10 cellular contexts compared by ENCODE assay signal in genomic region chr17:882827-883585, GRCh38.
A peak's percentile ranks its signal among the peaks of the same experiment; 100 is the strongest.
DNase-seq lines count a peak whose midpoint lies in the region; ATAC-seq, FAIRE-seq and TF ChIP-seq lines count a peak whose summit lies in the region.
"Had no signal": no experiment of that assay in that cellular context is flagged by ENCODE, and none has a peak within 500 bp of the region (broad histone marks: within the 10 kb centered on the region; RNA-seq: fewer than 3 reads in every experiment).

No MANE protein-coding gene starts in this region.

- H3K4me1 ChIP-seq in ACC112 (ENCODE audit: control insufficient read depth, insufficient read depth, low read length, unreplicated experiment) (peaks cover 33% of the 10 kb centered on the region), small intestine (ENCODE audit: control insufficient read depth in 2 of 2, insufficient read depth in 1 of 2, low read depth in 1 of 2, low read length in 1 of 2) (peaks cover 0 to 2% of the 10 kb centered on the region in 2 donors)

- H3K27me3 ChIP-seq in ACC112 (ENCODE audit: insufficient read depth, low read length): no peaks in the 10 kb centered on the region
- H3K27me3 ChIP-seq in small intestine (ENCODE audit: control insufficient read depth in 2 of 2, insufficient read depth in 2 of 2, low read length in 2 of 2): no peaks in the 10 kb centered on the region

- no peak for ATAC-seq in HG02759 (IDR thresholded peaks at IDR 0.05; ENCODE audit: unreplicated experiment)

- H3K36me3 ChIP-seq in ACC112 (ENCODE audit: insufficient read depth, low read length): no peaks in the 10 kb centered on the region
- no peaks in the 10 kb centered on the region for H3K36me3 ChIP-seq in small intestine (ENCODE audit: control insufficient read depth in 2 of 2, insufficient read depth in 2 of 2, low read length in 2 of 2)

- peak overlapping the region; percentile 54 for H3K4me3 Mint-ChIP-seq in nephron progenitor cell

- peaks cover 77% of the 10 kb centered on the region for H3K4me1 Mint-ChIP-seq in nephron progenitor cell

- peaks cover 47% of the 10 kb centered on the region for H3K36me3 Mint-ChIP-seq in nephron progenitor cell (ENCODE audit: low read depth)

- peak overlapping the region; percentile 99 for H3K27ac Mint-ChIP-seq in nephron progenitor cell

- no peak for FAIRE-seq in small intestine (lab: Jason Lieb, UNC)
- FAIRE-seq: endometrium had no signal

- peak; percentile 56 for DNase-seq in RPMI7951 (ENCODE audit: low read depth)
- DNase-seq in fibroblast of peridontal ligament (ENCODE audit: extremely low read depth): peak; percentile 67
- DNase-seq in nephron progenitor cell: peak; percentile 54
- no peak for DNase-seq in SW 1271 (lab: John Stamatoyannopoulos, UW)
- DNase-seq in small intestine: no peak
- no peak for DNase-seq in stimulated activated naive CD4-positive, alpha-beta T cell (lab: John Stamatoyannopoulos, UW)
- DNase-seq: stimulated activated CD4-positive, alpha-beta T cell treated with anti-CD3 and anti-CD28 coated beads, Interleukin-2, amount 100 ng/mL, for 48 hours had no signal

- peaks cover 14% of the 10 kb centered on the region for H3K9me3 Mint-ChIP-seq in nephron progenitor cell

- TF ChIP-seq CTCF in nephron progenitor cell (IDR thresholded peaks at IDR 0.05): no peak

- 58 to 76% (median 66%) methylated on average over 14 of the region's 14 CpGs for WGBS in small intestine, 3 donors

- H2AFZ ChIP-seq in ACC112 (ENCODE audit: low read length, unreplicated experiment): no peak overlapping the region

- H3K27me3 Mint-ChIP-seq in nephron progenitor cell (ENCODE audit: low read depth, poor library complexity): no peaks in the 10 kb centered on the region

- peaks cover 9% of the 10 kb centered on the region for H3K79me2 ChIP-seq in ACC112 (ENCODE audit: control insufficient read depth, insufficient read depth, low read length, unreplicated experiment)

- H3K27ac ChIP-seq in ACC112 (ENCODE audit: low read depth, low read length) (peak overlapping the region; percentile 70), small intestine (ENCODE audit: low read depth in 1 of 2, low read length in 1 of 2) (peak overlapping the region in 1 of 2 donors; percentile 69)

- peak overlapping the region; percentile 21; the same call in 1 of the 2 replicates for H3K4me3 ChIP-seq in ACC112 (ENCODE audit: low read depth, low read length)
- no peak overlapping the region for H3K4me3 ChIP-seq in small intestine (ENCODE audit: low read depth in 1 of 2, low read length in 2 of 2)

- H3K9me3 ChIP-seq in small intestine (ENCODE audit: control insufficient read depth, low read depth): no peaks in the 10 kb centered on the region

Comparison
In these comparisons a context has a peak if more than half of its experiments do, and no peak if none do; other contexts are left out.
1. DNase-seq: peak in RPMI7951 (single experiment), fibroblast of peridontal ligament (single experiment) and nephron progenitor cell (single experiment); none in SW 1271 (0 of 2), small intestine (single experiment) and stimulated activated naive CD4-positive, alpha-beta T cell (0 of 6).